8 cellular contexts compared by ENCODE assay signal in the genomic region with DNA sequence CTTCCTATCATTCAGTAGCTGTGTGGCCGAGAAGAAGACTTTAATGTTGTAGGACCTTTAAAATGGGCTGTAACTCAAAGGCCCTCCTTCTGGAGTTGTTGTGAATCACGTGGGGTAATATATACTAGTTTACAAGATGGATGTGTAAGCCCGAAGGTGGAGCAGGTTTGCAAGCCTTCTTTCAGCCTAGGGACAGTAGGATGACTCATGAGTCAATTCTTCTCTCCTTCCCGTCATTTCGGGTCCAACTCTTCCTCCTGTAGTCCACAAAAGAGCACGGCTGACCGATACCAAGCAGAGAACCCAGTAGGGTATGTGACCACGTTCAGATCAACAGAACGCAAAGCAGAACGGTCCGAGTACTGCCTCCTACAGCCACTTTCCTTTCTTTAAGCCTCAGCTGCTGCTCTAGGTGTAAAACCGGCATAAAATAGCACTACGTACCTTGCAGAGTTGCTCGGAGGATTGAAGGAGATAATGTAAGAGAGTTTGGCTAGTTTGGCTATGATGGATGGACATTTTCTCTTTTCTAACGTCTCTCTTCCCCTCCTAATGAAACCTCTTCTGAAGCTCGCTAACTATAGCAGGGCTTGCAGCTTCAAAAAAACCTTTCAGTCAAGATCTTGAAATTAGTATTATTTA. TPM values are rescaled to one million over a fixed set of nuclear protein-coding genes. Genes with fewer than 3 reads are reported as not detected.
A peak's percentile ranks its signal among the peaks of the same experiment; 100 is the strongest.
DNase-seq lines count a peak whose midpoint lies in the region; ATAC-seq, FAIRE-seq and TF ChIP-seq lines count a peak whose summit lies in the region.

No MANE protein-coding gene starts in this region.

- FAIRE-seq in pancreas (lab: Jason Lieb, UNC), result no peak

- CTCF ChIA-PET in BJ (lab: Yijun Ruan, JAX) (interaction anchor here (0.6 to 2.7 kb wide), 7 partner anchors 18 to 89 kb away, joined by 3 to 15 read pairs (median 3); no protein-coding TSS in a partner anchor), OCI-LY7 (lab: Charles Lee; ENCODE audit: unreplicated experiment) (interaction anchor here (0.6 to 1.6 kb wide), 5 partner anchors 12 to 89 kb away, joined by 3 to 5 read pairs (median 3); no protein-coding TSS in a partner anchor)

- no peaks in the 10 kb centered on the region for H3K27me3 ChIP-seq in BJ (ENCODE audit: control insufficient read depth, insufficient read depth, low read length)
- no peaks in the 10 kb centered on the region for H3K27me3 ChIP-seq in pancreas

- peak overlapping the region; percentile 81 for H3K27ac ChIP-seq in OCI-LY7 (ENCODE audit: low read depth, low read length, poor library complexity, severe bottlenecking)
- peak overlapping the region; percentile 76 to 87 (median 82) for H3K27ac ChIP-seq in pancreas

- POLR2A ChIA-PET in BJ (lab: Charles Lee), result no interaction called here
- POLR2A ChIA-PET in OCI-LY7 (lab: Charles Lee), result interaction anchor here (0.6 to 2.9 kb wide), 24 partner anchors 8 to 202 kb away, joined by 3 to 19 read pairs (median 4); no protein-coding TSS in a partner anchor

- peak; percentile 27 for TF ChIP-seq CTCF in BJ (IDR thresholded peaks at IDR 0.05; ENCODE audit: insufficient read depth, low read depth, low read length)
- TF ChIP-seq CTCF in OCI-LY7 (conservative IDR thresholded peaks at IDR 0.05; ENCODE audit: low read length), result peak; percentile 44; the same call in 1 of the 2 replicates
- no peak for TF ChIP-seq CTCF in pancreas (IDR thresholded peaks at IDR 0.05)

- no TSS peak for BruUV-seq in OCI-LY7 (replicated peaks; lab: Mats Ljungman, UMichigan)

- peaks cover 39% of the 10 kb centered on the region for H3K79me2 ChIP-seq in OCI-LY7 (ENCODE audit: insufficient read depth, low read depth, low read length)

- H3K4me3 ChIP-seq in BJ (ENCODE audit: low read depth, low read length), result peak overlapping the region; percentile 66
- peak overlapping the region; percentile 93 for H3K4me3 ChIP-seq in OCI-LY7 (ENCODE audit: low read depth, low read length, poor library complexity, severe bottlenecking)
- H3K4me3 ChIP-seq in pancreas, result peak overlapping the region; percentile 12 to 96 (median 80)

- H3K4me1 ChIP-seq in OCI-LY7 (ENCODE audit: insufficient read depth, low read length, poor library complexity, severe bottlenecking), result peaks cover 28% of the 10 kb centered on the region
- peaks cover 0 to 8% (median 0%) of the 10 kb centered on the region in 3 donors for H3K4me1 ChIP-seq in pancreas

- DNase-seq in BJ (ENCODE audit: low read depth) (no peak), OCI-LY7 (ENCODE audit: low spot score) (peak; percentile 73), activated T-helper 1 cell treated with Interleukin-2 at 50 U/mL for 16 hours (ENCODE audit: low read depth) (peak; percentile 7), foreskin melanocyte (peak; percentile 58), pancreas (peak in 1 of 6 donors; percentile 14), cerebellum (ENCODE audit: low spot score) (no peak)

- H3K9me3 ChIP-seq in OCI-LY7 (ENCODE audit: low read length), result no peaks in the 10 kb centered on the region
- H3K9me3 ChIP-seq in pancreas, result no peaks in the 10 kb centered on the region

- intact Hi-C loops in OCI-LY7 (cut with micrococcal nuclease; ENCODE audit: unreplicated experiment), result loop anchor here (5.0 kb wide), 1 partner anchor 62 kb away; no protein-coding TSS in a partner anchor
- intact Hi-C loops in pancreas (cut with DNase I), result loop anchor here in 1 of 3 donors (10.0 kb wide), 1 partner anchor 66 kb away; no protein-coding TSS in a partner anchor

- H3K36me3 ChIP-seq in BJ (ENCODE audit: control insufficient read depth, insufficient read depth, low read length), result no peaks in the 10 kb centered on the region
- H3K36me3 ChIP-seq in OCI-LY7 (ENCODE audit: insufficient read depth, low read length), result peaks cover 11% of the 10 kb centered on the region
- no peaks in the 10 kb centered on the region for H3K36me3 ChIP-seq in pancreas

- H3K4me2 ChIP-seq in OCI-LY7 (ENCODE audit: low read length), result peak overlapping the region; percentile 92

- peaks cover 18% of the 10 kb centered on the region; the same call in 1 of the 2 replicates for H4K20me1 ChIP-seq in OCI-LY7 (ENCODE audit: insufficient read depth, low read length)

- H2AFZ ChIP-seq in OCI-LY7 (ENCODE audit: low read length), result peak overlapping the region; percentile 79

- 3 to 4% methylated on average over 16 of the region's 16 CpGs for WGBS in pancreas, 2 donors

- H3K9me2 ChIP-seq in OCI-LY7 (ENCODE audit: insufficient read depth, low read length), result no peaks in the 10 kb centered on the region

- ATAC-seq in GM18907 (IDR thresholded peaks at IDR 0.05; ENCODE audit: unreplicated experiment) (peak; percentile 25), HG03354 (IDR thresholded peaks at IDR 0.05; ENCODE audit: poor library complexity, severe bottlenecking, unreplicated experiment) (peak; percentile 34), pancreas (peak in 3 of 4 donors; percentile 5 to 21 (median 11))

RNA-seq across cellular contexts. Expression of a gene that starts 1.3 kb away (rescaled TPM):
- polyA plus RNA-seq in BJ (2011; rRNA removed), result 22.3 and 27.7 TPM in 2 replicates
- polyA minus RNA-seq in BJ (2011; rRNA and poly(A)+ RNA removed), result 28.0 and 38.6 TPM in 2 replicates
- 13.8 and 16.3 TPM in 2 replicates for total RNA-seq in OCI-LY7 (2014; rRNA removed; shearing (Covaris generic))
- 49.9 and 50.8 TPM in 2 replicates for total RNA-seq in OCI-LY7 (2022)
- 10 to 100 TPM; 13.7 to 36.5 (median 22.6) TPM for total RNA-seq in pancreas
- 1 to 10 TPM; 5.2 to 8.6 TPM for polyA plus RNA-seq in pancreas
- total RNA-seq in cerebellum, result 4.5 TPM

Comparison
In these comparisons a context has a peak if more than half of its experiments do, and no peak if none do; other contexts are left out.
1. DNase-seq: peak in OCI-LY7 (single experiment), activated T-helper 1 cell treated with Interleukin-2 at 50 U/mL for 16 hours (single experiment) and foreskin melanocyte (single experiment); none in BJ (single experiment) and cerebellum (single experiment).
2. CTCF ChIP-seq: peak in BJ (single experiment) and OCI-LY7 (single experiment); none in pancreas (0 of 4).
3. Peak in every context shown above with its lines, with median percentiles within 50 percentile points of each other: H3K4me3 ChIP-seq and ATAC-seq.